Comparison of ENCODE assay signal across 12 cellular contexts in genomic region chr3:170469151-170470062, GRCh38. TPM values are rescaled to one million over a fixed set of nuclear protein-coding genes. Genes with fewer than 3 reads are reported as not detected.
DNase-seq lines count a peak whose midpoint lies in the region; ATAC-seq and TF ChIP-seq lines count a peak whose summit lies in the region.
"Had no signal": no experiment of that assay in that cellular context is flagged by ENCODE, and none has a peak within 500 bp of the region (broad histone marks: within the 10 kb centered on the region; RNA-seq: fewer than 3 reads in every experiment).

No MANE protein-coding gene starts in this region.

- no peaks in the 10 kb centered on the region for H3K27me3 ChIP-seq in prostate gland (replicated peaks; ENCODE audit: insufficient read depth)
- peaks cover 0 to 6% (median 0%) of the 10 kb centered on the region in 4 donors for H3K27me3 ChIP-seq in esophagus squamous epithelium
- H3K27me3 ChIP-seq: right lobe of liver had no signal

- intact Hi-C loops in prostate gland (cut with DNase I): no loop called here
- intact Hi-C loops in esophagus squamous epithelium (cut with DNase I): no loop called here

- H3K9me3 ChIP-seq in prostate gland: no peaks in the 10 kb centered on the region
- no peaks in the 10 kb centered on the region for H3K9me3 ChIP-seq in esophagus squamous epithelium
- H3K9me3 ChIP-seq: right lobe of liver had no signal

- H3K4me3 ChIP-seq in prostate gland: no peak overlapping the region
- no peak overlapping the region for H3K4me3 ChIP-seq in esophagus squamous epithelium
- H3K4me3 ChIP-seq: right lobe of liver had no signal

- TF ChIP-seq CTCF in prostate gland (IDR thresholded peaks at IDR 0.05) (no peak), esophagus squamous epithelium (IDR thresholded peaks at IDR 0.05) (no peak)

- H3K27ac ChIP-seq in prostate gland (peak overlapping the region in 1 of 2 donors; percentile 40), esophagus squamous epithelium (peak overlapping the region in 2 of 4 donors; percentile 14 to 18)
- H3K27ac ChIP-seq: right lobe of liver had no signal

- H3K36me3 ChIP-seq in prostate gland (no peaks in the 10 kb centered on the region), esophagus squamous epithelium (no peaks in the 10 kb centered on the region)
- H3K36me3 ChIP-seq: right lobe of liver had no signal

- WGBS in prostate gland: 25% methylated on average over 5 of the region's 5 CpGs
- WGBS in esophagus squamous epithelium, 2 donors: 46% methylated on average over 5 of the region's 5 CpGs

- no peak for ATAC-seq in HG03565 (IDR thresholded peaks at IDR 0.05; ENCODE audit: unreplicated experiment)
- ATAC-seq in HG03460 (IDR thresholded peaks at IDR 0.05; ENCODE audit: unreplicated experiment): no peak

- H3K4me1 ChIP-seq in prostate gland (replicated peaks) (peaks cover 12% of the 10 kb centered on the region), esophagus squamous epithelium (peaks cover 0 to 8% (median 0%) of the 10 kb centered on the region in 3 donors)

- DNase-seq in DMS 273 treated with DMSO at 0.1 percent for 48 hours (lab: John Stamatoyannopoulos, UW) (peak; percentile 28), NCI-H1417 (lab: John Stamatoyannopoulos, UW) (peak; percentile 70 to 98 (median 97)), astrocyte of the hippocampus (ENCODE audit: low read depth, low spot score) (peak; percentile 37), prostate gland (ENCODE audit: low spot score) (peak; percentile 31), esophagus squamous epithelium (lab: John Stamatoyannopoulos, UW) (no peak), SHP77 (lab: John Stamatoyannopoulos, UW) (no peak)
- DNase-seq: activated CD8-positive, alpha-beta memory T cell treated with anti-CD3 and anti-CD28 coated beads for 24 hours; islet precursor cell; OCI-M1; right lobe of liver had no signal

- TF ChIP-seq POLR2A in prostate gland (IDR thresholded peaks at IDR 0.05) (no peak), esophagus squamous epithelium (IDR thresholded peaks at IDR 0.05) (no peak)

RNA-seq across cellular contexts. Expression of gene CLDN11, which starts 50.7 kb away (rescaled TPM):
- total RNA-seq in prostate gland (100 to 1,000 TPM in 1 of 2 donors, 10 to 100 TPM in 1; 11.8 to 668 TPM), esophagus squamous epithelium (1 to 10 TPM in 3 of 4 donors, under 1 TPM in 1; 0.57 to 5.5 (median 1.7) TPM)

Comparison
In these comparisons a context has a peak if more than half of its experiments do, and no peak if none do; other contexts are left out.
1. DNase-seq: peak in DMS 273 treated with DMSO at 0.1 percent for 48 hours (single experiment), NCI-H1417 (3 of 3), astrocyte of the hippocampus (single experiment) and prostate gland (single experiment); none in esophagus squamous epithelium (single experiment) and SHP77 (0 of 2).